Comparison of ENCODE assay signal across 9 cellular contexts in the genomic region with DNA sequence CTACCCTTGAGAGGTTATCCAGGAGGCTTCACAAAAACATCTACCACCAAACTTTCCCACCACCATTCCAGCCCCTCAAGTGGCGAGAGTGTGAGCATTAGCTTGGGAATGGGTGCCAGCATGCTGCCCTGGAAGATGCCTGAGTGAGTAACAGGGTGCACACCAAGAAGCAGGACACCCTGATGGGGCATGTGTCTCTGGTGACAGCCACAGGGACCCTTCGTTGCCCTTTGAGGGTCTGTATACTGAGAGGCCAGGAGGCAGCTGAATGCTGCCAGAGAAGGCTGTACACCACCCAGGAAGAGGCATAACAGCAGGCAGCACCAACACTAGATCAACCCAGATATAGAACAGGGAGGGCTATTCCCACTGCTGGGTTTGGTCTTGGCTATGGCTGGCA.
"Had no signal": no experiment of that assay in that cellular context is flagged by ENCODE, and none has a peak within 500 bp of the region (broad histone marks: within the 10 kb centered on the region; RNA-seq: fewer than 3 reads in every experiment).

No MANE protein-coding gene starts in this region.

- H3K27ac Mint-ChIP-seq: GM23338, H9, HFFc6 had no signal

- H3K4me1 Mint-ChIP-seq: GM23338, H9 had no signal

- H3K36me3 ChIP-seq: HAP-1 had no signal

- H3K9me3 ChIP-seq: HAP-1 had no signal

- H3K27ac ChIP-seq: GM23248 had no signal

- DNase-seq: GM23248, GOT3, H7, H9, HCEC 1CT, HFFc6 had no signal

- H3K4me3 ChIP-seq: GM23248, GM23338, HAP-1 had no signal

- ATAC-seq: GM23338, HCT116 had no signal

- H3K4me1 ChIP-seq: HAP-1 had no signal

- H3K4me3 Mint-ChIP-seq: GM23338, H9, HFFc6 had no signal
